In the genomic region with DNA sequence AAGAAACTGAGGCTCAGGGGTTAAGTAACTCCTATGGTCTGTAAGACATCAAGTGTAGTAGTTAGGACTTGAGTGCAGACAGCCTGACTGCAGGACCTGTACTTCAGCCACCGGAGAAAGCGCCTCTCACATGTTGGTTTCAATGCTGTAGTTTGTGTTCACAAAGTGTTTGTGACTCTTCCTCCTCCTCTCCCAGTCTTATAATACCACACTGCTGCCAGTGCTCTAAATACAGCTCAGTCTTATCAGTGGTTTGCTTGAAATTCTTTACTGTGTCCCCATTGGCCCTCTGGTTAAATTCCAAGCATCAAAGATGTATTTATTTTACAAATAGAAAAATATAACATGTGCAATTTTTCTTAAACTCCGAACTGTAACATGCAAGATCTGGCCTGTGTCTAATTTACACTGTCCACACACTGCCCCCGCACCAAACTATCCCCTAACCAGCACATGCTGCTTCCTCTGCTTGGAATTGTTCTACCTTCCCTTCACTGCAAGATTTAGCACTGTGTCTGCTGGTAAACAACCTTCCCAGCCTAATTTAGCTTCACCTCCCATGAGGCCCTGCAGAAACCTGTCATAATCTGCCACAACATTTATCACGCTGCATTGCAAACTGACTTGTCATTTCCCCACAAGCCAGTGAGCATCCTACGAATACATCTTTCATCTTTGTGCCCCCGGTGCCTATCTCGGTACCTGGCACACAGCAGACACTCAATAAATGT, we compare ENCODE assay signal across 1 cellular context.
TF ChIP-seq lines count a peak whose summit lies in the region.

No MANE protein-coding gene starts in this region.

TF ChIP-seq in HCT116, 20 proteins besides CTCF, POLR2A, EP300 and RAD21 (continued from another document):
- TF ChIP-seq, protein P1, sequence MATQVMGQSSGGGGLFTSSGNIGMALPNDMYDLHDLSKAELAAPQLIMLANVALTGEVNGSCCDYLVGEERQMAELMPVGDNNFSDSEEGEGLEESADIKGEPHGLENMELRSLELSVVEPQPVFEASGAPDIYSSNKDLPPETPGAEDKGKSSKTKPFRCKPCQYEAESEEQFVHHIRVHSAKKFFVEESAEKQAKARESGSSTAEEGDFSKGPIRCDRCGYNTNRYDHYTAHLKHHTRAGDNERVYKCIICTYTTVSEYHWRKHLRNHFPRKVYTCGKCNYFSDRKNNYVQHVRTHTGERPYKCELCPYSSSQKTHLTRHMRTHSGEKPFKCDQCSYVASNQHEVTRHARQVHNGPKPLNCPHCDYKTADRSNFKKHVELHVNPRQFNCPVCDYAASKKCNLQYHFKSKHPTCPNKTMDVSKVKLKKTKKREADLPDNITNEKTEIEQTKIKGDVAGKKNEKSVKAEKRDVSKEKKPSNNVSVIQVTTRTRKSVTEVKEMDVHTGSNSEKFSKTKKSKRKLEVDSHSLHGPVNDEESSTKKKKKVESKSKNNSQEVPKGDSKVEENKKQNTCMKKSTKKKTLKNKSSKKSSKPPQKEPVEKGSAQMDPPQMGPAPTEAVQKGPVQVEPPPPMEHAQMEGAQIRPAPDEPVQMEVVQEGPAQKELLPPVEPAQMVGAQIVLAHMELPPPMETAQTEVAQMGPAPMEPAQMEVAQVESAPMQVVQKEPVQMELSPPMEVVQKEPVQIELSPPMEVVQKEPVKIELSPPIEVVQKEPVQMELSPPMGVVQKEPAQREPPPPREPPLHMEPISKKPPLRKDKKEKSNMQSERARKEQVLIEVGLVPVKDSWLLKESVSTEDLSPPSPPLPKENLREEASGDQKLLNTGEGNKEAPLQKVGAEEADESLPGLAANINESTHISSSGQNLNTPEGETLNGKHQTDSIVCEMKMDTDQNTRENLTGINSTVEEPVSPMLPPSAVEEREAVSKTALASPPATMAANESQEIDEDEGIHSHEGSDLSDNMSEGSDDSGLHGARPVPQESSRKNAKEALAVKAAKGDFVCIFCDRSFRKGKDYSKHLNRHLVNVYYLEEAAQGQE (IDR thresholded peaks at IDR 0.05; ENCODE audit: low read depth) = no peak
- TF ChIP-seq, protein P2, sequence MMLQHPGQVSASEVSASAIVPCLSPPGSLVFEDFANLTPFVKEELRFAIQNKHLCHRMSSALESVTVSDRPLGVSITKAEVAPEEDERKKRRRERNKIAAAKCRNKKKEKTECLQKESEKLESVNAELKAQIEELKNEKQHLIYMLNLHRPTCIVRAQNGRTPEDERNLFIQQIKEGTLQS (IDR thresholded peaks at IDR 0.05) = no peak
- no peak for TF ChIP-seq JUND (IDR thresholded peaks at IDR 0.05)
- no peak for TF ChIP-seq POLR2AphosphoS5 (IDR thresholded peaks at IDR 0.05; ENCODE audit: low read depth, low read length)
- no peak for TF ChIP-seq ZFX (IDR thresholded peaks at IDR 0.05)
- no peak for TF ChIP-seq EGR1 (IDR thresholded peaks at IDR 0.05; ENCODE audit: low read depth)
- no peak for TF ChIP-seq SIN3A (IDR thresholded peaks at IDR 0.05; ENCODE audit: low read depth)
- no peak for TF ChIP-seq CBX3 (IDR thresholded peaks at IDR 0.05; ENCODE audit: low read depth)
TF ChIP-seq in HCT116: peak in this region for 0.
